ENCODE assay signal across 8 cellular contexts in the genomic region with DNA sequence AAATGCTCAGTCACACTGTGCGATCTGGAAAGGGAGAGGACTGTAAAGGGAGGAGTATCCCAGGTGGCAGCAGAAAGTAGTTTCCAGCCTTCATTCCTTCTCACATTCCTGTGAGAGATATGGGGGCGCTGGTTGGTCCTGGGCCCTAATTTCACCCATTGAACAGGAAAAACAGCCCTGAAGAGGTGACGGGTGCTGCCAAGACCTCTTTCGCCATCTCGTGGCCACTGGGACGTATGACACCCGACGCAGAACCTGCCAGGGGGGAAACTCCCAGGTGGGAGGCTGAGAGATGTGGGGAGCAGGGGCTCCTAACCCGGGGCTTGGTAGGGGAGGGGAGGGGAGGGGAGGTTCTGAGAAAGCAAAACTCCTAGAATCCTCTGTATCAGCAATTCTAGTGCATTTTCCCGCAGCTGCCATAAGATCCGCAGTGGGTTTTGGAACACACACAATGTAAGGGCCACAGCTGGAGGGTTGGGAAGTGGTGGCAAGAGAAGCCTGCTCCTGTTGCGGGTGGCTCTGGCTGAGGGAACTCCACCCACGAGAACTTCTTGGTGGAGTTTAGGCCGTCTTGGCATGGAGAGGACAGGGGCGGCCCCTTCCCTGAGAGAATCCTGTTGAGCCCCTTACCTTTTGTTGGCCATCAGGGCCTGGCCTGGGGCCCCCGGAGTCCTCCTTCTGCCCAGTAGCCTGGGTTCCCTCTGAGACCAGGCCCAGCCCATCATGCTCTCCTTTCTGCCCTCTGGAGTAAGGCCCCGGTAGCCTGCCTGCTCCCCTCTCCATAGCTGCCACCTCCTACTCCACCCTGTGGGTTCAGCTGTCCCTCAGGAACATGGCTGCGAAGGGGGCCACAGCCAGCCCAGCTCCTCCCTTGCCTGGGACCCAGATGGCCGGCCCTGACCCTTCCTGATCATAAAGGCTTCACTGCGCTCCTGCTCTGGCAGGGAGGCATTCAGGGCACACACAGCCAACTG.
DNase-seq lines count a peak whose midpoint lies in the region; ATAC-seq and TF ChIP-seq lines count a peak whose summit lies in the region.

No MANE protein-coding gene starts in this region.

- H3K9me3 ChIP-seq in right cardiac atrium (ENCODE audit: control insufficient read depth, low read length) (no peaks in the 10 kb centered on the region), tibial artery (no peaks in the 10 kb centered on the region)

- peak; percentile 69 for ATAC-seq in GM18498 (IDR thresholded peaks at IDR 0.05; ENCODE audit: unreplicated experiment)
- ATAC-seq in HG02884 (IDR thresholded peaks at IDR 0.05; ENCODE audit: unreplicated experiment) = peak; percentile 81
- peak in 1 of 2 donors; percentile 47 for ATAC-seq in right cardiac atrium

- 42% methylated on average over 20 of the region's 20 CpGs for WGBS in right cardiac atrium

- H3K4me1 ChIP-seq in right cardiac atrium (ENCODE audit: control insufficient read depth, insufficient read depth, low read length) (no peaks in the 10 kb centered on the region), tibial artery (peaks cover 0 to 3% (median 0%) of the 10 kb centered on the region in 4 donors)

- peak in 1 of 2 experiments; percentile 17 for TF ChIP-seq CTCF in tibial artery (IDR thresholded peaks at IDR 0.05)

- peak; percentile 71 for DNase-seq in AG20443 (ENCODE audit: low spot score)
- DNase-seq in NOMO-1 treated with DMSO at 0.1 percent for 48 hours (lab: John Stamatoyannopoulos, UW; ENCODE audit: unreplicated experiment) = peak; percentile 4
- peak; percentile 7 for DNase-seq in activated T-helper 1 cell treated with Interleukin-2 at 50 U/mL for 16 hours (ENCODE audit: low read depth)
- peak; percentile 15 to 67 (median 25) for DNase-seq in right cardiac atrium
- peak; percentile 10 to 24 for DNase-seq in stimulated activated CD4-positive, alpha-beta T cell treated with anti-CD3 and anti-CD28 coated beads, Interleukin-12 subunit alpha, Interleukin-12 subunit beta, amount 100 ng/mL, for 24 hours (ENCODE audit: low read depth in 2 of 2)
- DNase-seq in tibial artery = no peak

- H3K27me3 ChIP-seq in right cardiac atrium (ENCODE audit: control insufficient read depth, insufficient read depth) = no peaks in the 10 kb centered on the region
- H3K27me3 ChIP-seq in tibial artery = no peaks in the 10 kb centered on the region

- intact Hi-C loops in right cardiac atrium (cut with DNase I) = loop anchor here in 1 of 4 donors (10.0 kb wide), 1 partner anchor 703 kb away; no protein-coding TSS in a partner anchor
- intact Hi-C loops in tibial artery (cut with DNase I; ENCODE audit: low total_unique reads) = no loop called here

- H3K4me3 ChIP-seq in right cardiac atrium (ENCODE audit: low read length) (no peak overlapping the region), tibial artery (no peak overlapping the region)

- H3K27ac ChIP-seq in right cardiac atrium (ENCODE audit: low read length) = no peak overlapping the region
- no peak overlapping the region for H3K27ac ChIP-seq in tibial artery

- H3K36me3 ChIP-seq in tibial artery = no peaks in the 10 kb centered on the region

Comparison
In these comparisons a context has a peak if more than half of its experiments do, and no peak if none do; other contexts are left out.
1. DNase-seq: peak in AG20443 (single experiment), NOMO-1 treated with DMSO at 0.1 percent for 48 hours (single experiment), activated T-helper 1 cell treated with Interleukin-2 at 50 U/mL for 16 hours (single experiment), right cardiac atrium (3 of 3) and stimulated activated CD4-positive, alpha-beta T cell treated with anti-CD3 and anti-CD28 coated beads, Interleukin-12 subunit alpha, Interleukin-12 subunit beta, amount 100 ng/mL, for 24 hours (2 of 2); none in tibial artery (0 of 2).